In genomic region chr4:112113786-112114185, GRCh38 we compare ENCODE assay signal across 15 cellular contexts. TPM values are rescaled to one million over a fixed set of nuclear protein-coding genes. Genes with fewer than 3 reads are reported as not detected.
DNase-seq lines count a peak whose midpoint lies in the region; TF ChIP-seq lines count a peak whose summit lies in the region.
"Had no signal": no experiment of that assay in that cellular context is flagged by ENCODE, and none has a peak within 500 bp of the region (broad histone marks: within the 10 kb centered on the region; RNA-seq: fewer than 3 reads in every experiment).

No MANE protein-coding gene starts in this region.

- no peak overlapping the region for H4K91ac ChIP-seq in trophoblast cell (ENCODE audit: low read depth, low read length)

- H2AK5ac ChIP-seq in trophoblast cell (ENCODE audit: low read length) = no peak overlapping the region

- H3K4me1 ChIP-seq in Caco-2 (peaks cover 28% of the 10 kb centered on the region), hepatocyte (ENCODE audit: insufficient read depth) (peaks cover 29% of the 10 kb centered on the region), stomach (peaks cover 0 to 42% (median 7%) of the 10 kb centered on the region in 4 donors), vagina (no peaks in the 10 kb centered on the region), trophoblast cell (ENCODE audit: control insufficient read depth in 1 of 2, insufficient read depth in 2 of 2, low read length in 2 of 2) (no peaks in the 10 kb centered on the region)
- H3K4me1 ChIP-seq: Peyer's patch had no signal

- H4K20me1 ChIP-seq in hepatocyte (ENCODE audit: insufficient read depth, poor library complexity, severe bottlenecking) = no peaks in the 10 kb centered on the region
- H4K20me1 ChIP-seq: BLaER1 had no signal

- peak overlapping the region; percentile 68 for H3K27ac Mint-ChIP-seq in Caco-2 (ENCODE audit: unreplicated experiment)
- H3K27ac Mint-ChIP-seq: HFFc6 had no signal

- no peak overlapping the region for H2BK12ac ChIP-seq in trophoblast cell (ENCODE audit: low read length)

- CTCF ChIA-PET in Caco-2 (lab: Charles Lee) (no interaction called here), RWPE1 (lab: Yijun Ruan, JAX) (interaction anchor here (0.7 kb wide), 1 partner anchor 110 kb away, joined by 4 read pairs; no protein-coding TSS in a partner anchor)

- H3K36me3 Mint-ChIP-seq in Caco-2 (ENCODE audit: insufficient read depth, unreplicated experiment) = no peaks in the 10 kb centered on the region

- no peak for TF ChIP-seq POLR2A in stomach (IDR thresholded peaks at IDR 0.05)
- no peak for TF ChIP-seq POLR2A in vagina (IDR thresholded peaks at IDR 0.05)

- no peak overlapping the region for H3K4ac ChIP-seq in trophoblast cell (ENCODE audit: low read depth, low read length)

- H3K4me3 ChIP-seq in Caco-2 (ENCODE audit: low read depth, low read length) (no peak overlapping the region), hepatocyte (no peak overlapping the region), stomach (no peak overlapping the region), vagina (no peak overlapping the region), trophoblast cell (ENCODE audit: low read depth, low read length) (no peak overlapping the region)
- H3K4me3 ChIP-seq: BLaER1, Peyer's patch, SK-N-MC had no signal

- no peak overlapping the region for H4K8ac ChIP-seq in trophoblast cell (ENCODE audit: low read depth, low read length)

- no peaks in the 10 kb centered on the region for H3K9me2 ChIP-seq in hepatocyte (replicated peaks; ENCODE audit: insufficient read depth)

- H2AFZ ChIP-seq in hepatocyte = no peak overlapping the region
- H2AFZ ChIP-seq in trophoblast cell (ENCODE audit: insufficient read depth, low read length, poor library complexity) = no peak overlapping the region

- H3K4me3 Mint-ChIP-seq in Caco-2 (ENCODE audit: unreplicated experiment) = peak overlapping the region; percentile 65
- H3K4me3 Mint-ChIP-seq: HFFc6 had no signal

- no peak overlapping the region for H3K9ac ChIP-seq in trophoblast cell (ENCODE audit: low read length)
- H3K9ac ChIP-seq: BLaER1, KMS-11 had no signal

- H3K79me2 ChIP-seq in hepatocyte = no peaks in the 10 kb centered on the region
- no peaks in the 10 kb centered on the region for H3K79me2 ChIP-seq in trophoblast cell (ENCODE audit: control insufficient read depth, insufficient read depth, low read length, poor library complexity)

- H3K9me3 ChIP-seq in Caco-2 (no peaks in the 10 kb centered on the region), hepatocyte (ENCODE audit: low read depth) (no peaks in the 10 kb centered on the region), stomach (no peaks in the 10 kb centered on the region), vagina (no peaks in the 10 kb centered on the region), trophoblast cell (ENCODE audit: insufficient read depth, low read depth, low read length) (no peaks in the 10 kb centered on the region)
- H3K9me3 ChIP-seq: Peyer's patch had no signal

- no peak overlapping the region for H4K12ac ChIP-seq in trophoblast cell (ENCODE audit: low read depth, low read length)

- WGBS in hepatocyte (ENCODE audit: low lambda C conversion rate, missing lambda C conversion rate) = 54% methylated on average over 1 of the region's 1 CpG
- 60 to 90% (median 80%) methylated on average over 1 of the region's 1 CpG for WGBS in stomach, 5 donors
- WGBS in trophoblast cell (ENCODE audit: extremely low coverage, insufficient coverage, insufficient read length) = no CpG with 5 or more reads among the region's 1 CpG

- TF ChIP-seq CTCF in Caco-2 (IDR thresholded peaks at IDR 0.05; ENCODE audit: insufficient read depth in 1 of 2, low read depth in 1 of 2, low read length in 1 of 2, severe bottlenecking in 1 of 2, unreplicated experiment in 1 of 2) (no peak), RWPE1 (conservative IDR thresholded peaks at IDR 0.05; ENCODE audit: low read depth) (no peak), hepatocyte (IDR thresholded peaks at IDR 0.05; ENCODE audit: poor library complexity) (no peak), stomach (IDR thresholded peaks at IDR 0.05) (no peak), vagina (IDR thresholded peaks at IDR 0.05) (no peak)

- no peak for DNase-seq in Caco-2
- no peak for DNase-seq in RWPE1 (ENCODE audit: low spot score)
- DNase-seq in hepatocyte (ENCODE audit: low spot score) = no peak
- no peak for DNase-seq in stomach
- DNase-seq in vagina (ENCODE audit: extremely low spot score in 2 of 2) = no peak
- DNase-seq in GM19238 (ENCODE audit: insufficient read length, low spot score) = no peak
- no peak for DNase-seq in trophoblast cell
- DNase-seq: NCI-H1436, Peyer's patch, Right ventricle myocardium superior had no signal

- no peaks in the 10 kb centered on the region for H3K79me1 ChIP-seq in trophoblast cell (ENCODE audit: low read length)

- peaks cover 24% of the 10 kb centered on the region for H3K4me1 Mint-ChIP-seq in Caco-2 (ENCODE audit: low read depth, unreplicated experiment)

- H3K9me3 Mint-ChIP-seq in Caco-2 (ENCODE audit: unreplicated experiment) = no peaks in the 10 kb centered on the region
- H3K9me3 Mint-ChIP-seq: HFFc6 had no signal

- TF ChIP-seq EP300 in stomach (IDR thresholded peaks at IDR 0.05) = no peak

- H3K27ac ChIP-seq in RWPE1 = peak overlapping the region; percentile 34; the same call in 1 of the 2 replicates
- peak overlapping the region; percentile 94 for H3K27ac ChIP-seq in hepatocyte
- peak overlapping the region; percentile 55 to 79 (median 77) for H3K27ac ChIP-seq in stomach
- H3K27ac ChIP-seq in vagina = no peak overlapping the region
- H3K27ac ChIP-seq in trophoblast cell (ENCODE audit: low read depth, low read length) = no peak overlapping the region
- H3K27ac ChIP-seq: BLaER1, KMS-11, SK-N-MC had no signal

- no peak overlapping the region for H2BK5ac ChIP-seq in trophoblast cell (ENCODE audit: low read depth, low read length, poor library complexity)

- POLR2A ChIA-PET in Caco-2 (lab: Charles Lee) = no interaction called here
- POLR2A ChIA-PET in RWPE1 (lab: Yijun Ruan, JAX; ENCODE audit: low non-redundant PET) = no interaction called here

- intact Hi-C loops in Caco-2 (cut with micrococcal nuclease; ENCODE audit: unreplicated experiment) (loop anchor here (1.0 kb wide), 2 partner anchors 32 to 118 kb away; partner anchors contain the start of genes AP1AR and FAM241A), stomach (cut with DNase I; ENCODE audit: low total_unique reads) (no loop called here), vagina (cut with DNase I) (no loop called here)

- no peaks in the 10 kb centered on the region for H3K27me3 ChIP-seq in Caco-2 (replicated peaks; ENCODE audit: control insufficient read depth, insufficient read depth, low read length)
- no peaks in the 10 kb centered on the region for H3K27me3 ChIP-seq in hepatocyte
- no peaks in the 10 kb centered on the region for H3K27me3 ChIP-seq in stomach
- no peaks in the 10 kb centered on the region for H3K27me3 ChIP-seq in vagina
- H3K27me3 ChIP-seq in trophoblast cell (ENCODE audit: insufficient read depth, low read length) = no peaks in the 10 kb centered on the region
- H3K27me3 ChIP-seq: BLaER1, Peyer's patch had no signal

- H3K18ac ChIP-seq in trophoblast cell (ENCODE audit: low read length) = no peak overlapping the region

- BruUV-seq in Caco-2 (replicated peaks; lab: Mats Ljungman, UMichigan) = no TSS peak

- no peak overlapping the region for H2BK120ac ChIP-seq in trophoblast cell (ENCODE audit: insufficient read depth, low read length, poor library complexity)

- H3K14ac ChIP-seq in trophoblast cell (ENCODE audit: low read length) = no peak overlapping the region

- no peaks in the 10 kb centered on the region for H3K27me3 Mint-ChIP-seq in Caco-2 (ENCODE audit: insufficient read depth, unreplicated experiment)

- H3K23ac ChIP-seq in trophoblast cell (ENCODE audit: low read length) = no peak overlapping the region

- no peaks in the 10 kb centered on the region for H3K36me3 ChIP-seq in Caco-2 (ENCODE audit: control insufficient read depth, insufficient read depth, low read length)
- no peaks in the 10 kb centered on the region for H3K36me3 ChIP-seq in hepatocyte (replicated peaks; ENCODE audit: insufficient read depth, low read depth)
- no peaks in the 10 kb centered on the region for H3K36me3 ChIP-seq in stomach
- H3K36me3 ChIP-seq in vagina = no peaks in the 10 kb centered on the region
- no peaks in the 10 kb centered on the region for H3K36me3 ChIP-seq in trophoblast cell (ENCODE audit: control insufficient read depth in 1 of 2, insufficient read depth in 2 of 2, low read length in 2 of 2)
- H3K36me3 ChIP-seq: BLaER1, Peyer's patch had no signal

- H3K4me2 ChIP-seq in hepatocyte (peak overlapping the region; percentile 28), trophoblast cell (ENCODE audit: low read length) (no peak overlapping the region)
- H3K4me2 ChIP-seq: BLaER1, KMS-11 had no signal

RNA-seq across cellular contexts. Expression of gene FAM241A, which starts 31.5 kb away (rescaled TPM):
- total RNA-seq in Caco-2 (2022) (1.0 and 1.1 TPM in 2 replicates), hepatocyte (2.0 and 3.2 TPM in 2 replicates), stomach (1 to 10 TPM in 3 of 5 donors, under 1 TPM in 1, not detected in 1; 0.58 to 8.4 (median 4.0) TPM), vagina (3.4 TPM)
- polyA plus RNA-seq in hepatocyte (2.3 and 2.9 TPM in 2 replicates), stomach (1 to 10 TPM; 1.7 to 6.7 (median 2.4) TPM)
- 0.79 and 0.90 TPM in 2 replicates for polyA plus RNA-seq in trophoblast cell (2013)
- total RNA-seq: M059J had no signal

Comparison
In these comparisons a context has a peak if more than half of its experiments do, and no peak if none do; other contexts are left out.
1. H3K27ac ChIP-seq: peak in RWPE1 (single experiment), hepatocyte (single experiment) and stomach (5 of 5); none in vagina (single experiment) and trophoblast cell (single experiment).